ENCODE assay signal across 19 cellular contexts in genomic region chr14:36241183-36241582, GRCh38.
DNase-seq lines count a peak whose midpoint lies in the region; ATAC-seq, FAIRE-seq and TF ChIP-seq lines count a peak whose summit lies in the region.
"Had no signal": no experiment of that assay in that cellular context is flagged by ENCODE, and none has a peak within 500 bp of the region (broad histone marks: within the 10 kb centered on the region; RNA-seq: fewer than 3 reads in every experiment).

No MANE protein-coding gene starts in this region.

- dilution Hi-C loops in mammary epithelial cell (cut with HindIII; ENCODE audit: low sequenced_read_pairs): no loop called here

- no peak for TF ChIP-seq POLR2A in breast epithelium (IDR thresholded peaks at IDR 0.05)

- H3K4me3 ChIP-seq in mammary epithelial cell (replicated peaks in 1 of 3; ENCODE audit: insufficient read depth in 1 of 3, low read depth in 2 of 3, low read length in 3 of 3): no peak overlapping the region
- H3K4me3 ChIP-seq in breast epithelium: no peak overlapping the region
- no peak overlapping the region for H3K4me3 ChIP-seq in cardiac fibroblast (replicated peaks in 1 of 2; ENCODE audit: low read depth in 2 of 2, low read length in 2 of 2)
- H3K4me3 ChIP-seq: Peyer's patch had no signal

- no peak for ATAC-seq in HG02588 (IDR thresholded peaks at IDR 0.05; ENCODE audit: unreplicated experiment)
- ATAC-seq: activated T-cell treated with anti-CD3 and anti-CD28 coated beads, Interleukin-2, amount 50 U/mL, for 72 hours; T-cell had no signal

- H3K9ac ChIP-seq in mammary epithelial cell (ENCODE audit: insufficient read depth, low read length): no peak overlapping the region

- in situ Hi-C loops in mammary epithelial cell (cut with MboI; ENCODE audit: low sequenced_read_pairs in 2 of 2): no loop called here

- H3K36me3 ChIP-seq in mammary epithelial cell (ENCODE audit: insufficient read depth, low read length): no peaks in the 10 kb centered on the region
- no peaks in the 10 kb centered on the region for H3K36me3 ChIP-seq in breast epithelium
- H3K36me3 ChIP-seq: brain microvascular endothelial cell, Peyer's patch had no signal

- CTCF ChIA-PET in mammary epithelial cell (lab: Charles Lee; ENCODE audit: low non-redundant PET): no interaction called here

- H2AFZ ChIP-seq in mammary epithelial cell (ENCODE audit: low read depth, low read length): no peak overlapping the region

- no peak overlapping the region for H3K4me2 ChIP-seq in mammary epithelial cell (ENCODE audit: insufficient read depth, low read depth, low read length)

- no TSS peak for BruUV-seq in mammary epithelial cell (replicated peaks; lab: Mats Ljungman, UMichigan)

- intact Hi-C loops in mammary epithelial cell (cut with micrococcal nuclease): loop anchor here (1.0 kb wide), 1 partner anchor 133 kb away; no protein-coding TSS in a partner anchor
- intact Hi-C loops in breast epithelium (cut with DNase I; ENCODE audit: low total_unique reads): no loop called here

- H3K79me2 ChIP-seq in mammary epithelial cell (ENCODE audit: insufficient read depth, low read length): no peaks in the 10 kb centered on the region

- 97% methylated on average over 3 of the region's 3 CpGs for WGBS in mammary epithelial cell (ENCODE audit: low coverage, missing lambda C conversion rate)

- TF ChIP-seq CTCF in mammary epithelial cell (conservative IDR thresholded peaks at IDR 0.05 in 1 of 2, IDR thresholded peaks at IDR 0.05 in 1 of 2; ENCODE audit: extremely low read depth in 1 of 2, insufficient read depth in 1 of 2, low read depth in 1 of 2, low read length in 2 of 2): peak; percentile 4 to 41
- no peak for TF ChIP-seq CTCF in breast epithelium (IDR thresholded peaks at IDR 0.05)
- TF ChIP-seq CTCF in cardiac fibroblast (IDR thresholded peaks at IDR 0.05; ENCODE audit: low read depth, low read length): no peak

- no peaks in the 10 kb centered on the region for H4K20me1 ChIP-seq in mammary epithelial cell (ENCODE audit: insufficient read depth, low read length)

- no peak for FAIRE-seq in urothelium cell line (lab: Jason Lieb, UNC)

- no peaks in the 10 kb centered on the region for H3K9me3 ChIP-seq in mammary epithelial cell (replicated peaks; ENCODE audit: insufficient read depth, low read length)
- no peaks in the 10 kb centered on the region for H3K9me3 ChIP-seq in breast epithelium
- H3K9me3 ChIP-seq: Peyer's patch had no signal

- no peak for DNase-seq in mammary epithelial cell
- no peak for DNase-seq in breast epithelium (ENCODE audit: low spot score in 2 of 2)
- DNase-seq in NCI-H748 treated with DMSO at 0.1 percent for 48 hours (lab: John Stamatoyannopoulos, UW): peak; percentile 12
- peak; percentile 5 to 12 for DNase-seq in cardiac fibroblast (ENCODE audit: low read depth in 2 of 2)
- DNase-seq in urothelium cell line (ENCODE audit: low spot score): no peak
- no peak for DNase-seq in activated CD8-positive, alpha-beta memory T cell treated with anti-CD3 and anti-CD28 coated beads, Interleukin-2, amount 50 U/mL, for 48 hours
- DNase-seq in DMS 273 (lab: John Stamatoyannopoulos, UW; ENCODE audit: unreplicated experiment): no peak
- DNase-seq: activated CD4-positive, alpha-beta memory T cell treated with anti-CD3 and anti-CD28 coated beads, Interleukin-2, amount 10 ng/mL, durations not matched to agents 7 days and 5 days; activated naive CD8-positive, alpha-beta T cell treated with anti-CD3 and anti-CD28 coated beads for 36 hours; activated T-cell treated with anti-CD3 and anti-CD28 coated beads, Interleukin-2, amount 50 U/mL, for 72 hours; brain microvascular endothelial cell; Calu3; effector CD4-positive, alpha-beta T cell; hippocampal formation; kidney glomerular epithelial cell; NCI-H345; Peyer's patch; T-cell had no signal

- H3K4me1 ChIP-seq in mammary epithelial cell (ENCODE audit: insufficient read depth, low read length) (peaks cover 17% of the 10 kb centered on the region), breast epithelium (no peaks in the 10 kb centered on the region)
- H3K4me1 ChIP-seq: Peyer's patch had no signal

- H3K27ac ChIP-seq in mammary epithelial cell (ENCODE audit: insufficient read depth, low read depth, low read length) (no peak overlapping the region), breast epithelium (no peak overlapping the region)
- H3K27ac ChIP-seq: brain microvascular endothelial cell, Peyer's patch had no signal

- H3K27me3 ChIP-seq in mammary epithelial cell (ENCODE audit: insufficient read depth, low read length) (no peaks in the 10 kb centered on the region), breast epithelium (no peaks in the 10 kb centered on the region)
- H3K27me3 ChIP-seq: brain microvascular endothelial cell, Peyer's patch had no signal

Comparison
In these comparisons a context has a peak if more than half of its experiments do, and no peak if none do; other contexts are left out.
1. CTCF ChIP-seq: peak in mammary epithelial cell (2 of 2); none in breast epithelium (0 of 3) and cardiac fibroblast (single experiment).
2. DNase-seq: peak in NCI-H748 treated with DMSO at 0.1 percent for 48 hours (single experiment) and cardiac fibroblast (2 of 2); none in mammary epithelial cell (single experiment), breast epithelium (0 of 2), urothelium cell line (single experiment), activated CD8-positive, alpha-beta memory T cell treated with anti-CD3 and anti-CD28 coated beads, Interleukin-2, amount 50 U/mL, for 48 hours (single experiment) and DMS 273 (single experiment).